In genomic region chr11:2256293-2256913, GRCh38 we compare ENCODE assay signal across 26 cellular contexts. TPM values are rescaled to one million over a fixed set of nuclear protein-coding genes. Genes with fewer than 3 reads are reported as not detected.
A peak's percentile ranks its signal among the peaks of the same experiment; 100 is the strongest.
DNase-seq lines count a peak whose midpoint lies in the region; ATAC-seq and TF ChIP-seq lines count a peak whose summit lies in the region.
"Had no signal": no experiment of that assay in that cellular context is flagged by ENCODE, and none has a peak within 500 bp of the region (broad histone marks: within the 10 kb centered on the region; RNA-seq: fewer than 3 reads in every experiment).

No MANE protein-coding gene starts in this region.

- intact Hi-C loops in activated T-helper 2 cell treated with anti-CD3 and anti-CD28 coated beads, Interferon-gamma antibody, Interleukin-2, Interleukin-4, amounts not matched to agents 10 μg/mL and 5 μg/mL and 100 μg/mL, durations not matched to agents 14 hours and 24 hours and 36 hours (cut with micrococcal nuclease) = no loop called here

- TF ChIP-seq CTCF in hepatocyte (IDR thresholded peaks at IDR 0.05; ENCODE audit: poor library complexity) (no peak), suprapubic skin (IDR thresholded peaks at IDR 0.05) (no peak)

- no peak for ATAC-seq in natural killer cell treated with Interleukin-12 subunit alpha and Interleukin-12 subunit beta and Interleukin-15 and Interleukin-18, amount 100 ng/mL, for 72 hours
- ATAC-seq: gastrocnemius medialis; stimulated activated memory B cell treated with anti-CD40 and anti-IgM and Interleukin-4, amounts not matched to agents 10 μg/mL and 1 μg/mL and 100 μg/mL, for 72 hours; T-cell had no signal

- H3K27me3 ChIP-seq in hepatocyte (no peaks in the 10 kb centered on the region), suprapubic skin (peaks cover 10% of the 10 kb centered on the region)

- no peaks in the 10 kb centered on the region for H3K9me3 Mint-ChIP-seq in activated T-helper 2 cell treated with anti-CD3 and anti-CD28 coated beads, Interferon-gamma antibody, Interleukin-2, Interleukin-4, amounts not matched to agents 10 μg/mL and 5 μg/mL and 100 μg/mL, durations not matched to agents 14 hours and 24 hours and 36 hours
- H3K9me3 Mint-ChIP-seq in natural killer cell treated with Interleukin-12 subunit alpha and Interleukin-12 subunit beta and Interleukin-15 and Interleukin-18, amount 100 ng/mL, for 72 hours = no peaks in the 10 kb centered on the region
- H3K9me3 Mint-ChIP-seq: activated naive CD4-positive, alpha-beta T cell treated with anti-CD3 and anti-CD28 coated beads, Interleukin-2, amount 50 U/mL, for 24 hours; GM23338 had no signal

- no peaks in the 10 kb centered on the region for H3K36me3 ChIP-seq in hepatocyte (replicated peaks; ENCODE audit: insufficient read depth, low read depth)
- H3K36me3 ChIP-seq in suprapubic skin = no peaks in the 10 kb centered on the region
- H3K36me3 ChIP-seq: gastrocnemius medialis, neutrophil, tibial artery had no signal

- no peaks in the 10 kb centered on the region for H3K27me3 Mint-ChIP-seq in activated T-helper 2 cell treated with anti-CD3 and anti-CD28 coated beads, Interferon-gamma antibody, Interleukin-2, Interleukin-4, amounts not matched to agents 10 μg/mL and 5 μg/mL and 100 μg/mL, durations not matched to agents 14 hours and 24 hours and 36 hours (ENCODE audit: low read depth)
- no peaks in the 10 kb centered on the region for H3K27me3 Mint-ChIP-seq in natural killer cell treated with Interleukin-12 subunit alpha and Interleukin-12 subunit beta and Interleukin-15 and Interleukin-18, amount 100 ng/mL, for 72 hours
- H3K27me3 Mint-ChIP-seq: activated naive CD4-positive, alpha-beta T cell treated with anti-CD3 and anti-CD28 coated beads, Interleukin-2, amount 50 U/mL, for 24 hours; stimulated activated memory B cell treated with anti-CD40 and anti-IgM and Interleukin-4, amounts not matched to agents 10 μg/mL and 1 μg/mL and 100 μg/mL, for 72 hours; T-cell had no signal

- no peaks in the 10 kb centered on the region for H3K9me2 ChIP-seq in hepatocyte (replicated peaks; ENCODE audit: insufficient read depth)

- no peaks in the 10 kb centered on the region for H3K9me3 ChIP-seq in hepatocyte (ENCODE audit: low read depth)
- no peaks in the 10 kb centered on the region for H3K9me3 ChIP-seq in suprapubic skin
- H3K9me3 ChIP-seq: gastrocnemius medialis, neutrophil, tibial artery had no signal

- H2AFZ ChIP-seq in hepatocyte = no peak overlapping the region
- H2AFZ ChIP-seq: GM23338 had no signal

- no peaks in the 10 kb centered on the region for H4K20me1 ChIP-seq in hepatocyte (ENCODE audit: insufficient read depth, poor library complexity, severe bottlenecking)

- no peak for TF ChIP-seq POLR2A in suprapubic skin (IDR thresholded peaks at IDR 0.05)

- H3K4me1 ChIP-seq in hepatocyte (ENCODE audit: insufficient read depth) (no peaks in the 10 kb centered on the region), suprapubic skin (peaks cover 37% of the 10 kb centered on the region)
- H3K4me1 ChIP-seq: gastrocnemius medialis had no signal

- no peaks in the 10 kb centered on the region for H3K36me3 Mint-ChIP-seq in activated T-helper 2 cell treated with anti-CD3 and anti-CD28 coated beads, Interferon-gamma antibody, Interleukin-2, Interleukin-4, amounts not matched to agents 10 μg/mL and 5 μg/mL and 100 μg/mL, durations not matched to agents 14 hours and 24 hours and 36 hours (ENCODE audit: low read depth)
- no peaks in the 10 kb centered on the region for H3K36me3 Mint-ChIP-seq in natural killer cell treated with Interleukin-12 subunit alpha and Interleukin-12 subunit beta and Interleukin-15 and Interleukin-18, amount 100 ng/mL, for 72 hours
- H3K36me3 Mint-ChIP-seq: activated naive CD4-positive, alpha-beta T cell treated with anti-CD3 and anti-CD28 coated beads, Interleukin-2, amount 50 U/mL, for 24 hours; stimulated activated memory B cell treated with anti-CD40 and anti-IgM and Interleukin-4, amounts not matched to agents 10 μg/mL and 1 μg/mL and 100 μg/mL, for 72 hours; T-cell had no signal

- H3K79me2 ChIP-seq in hepatocyte = no peaks in the 10 kb centered on the region

- H3K4me3 Mint-ChIP-seq in activated T-helper 2 cell treated with anti-CD3 and anti-CD28 coated beads, Interferon-gamma antibody, Interleukin-2, Interleukin-4, amounts not matched to agents 10 μg/mL and 5 μg/mL and 100 μg/mL, durations not matched to agents 14 hours and 24 hours and 36 hours (ENCODE audit: low read depth) = no peak overlapping the region
- no peak overlapping the region for H3K4me3 Mint-ChIP-seq in natural killer cell treated with Interleukin-12 subunit alpha and Interleukin-12 subunit beta and Interleukin-15 and Interleukin-18, amount 100 ng/mL, for 72 hours
- H3K4me3 Mint-ChIP-seq: activated naive CD4-positive, alpha-beta T cell treated with anti-CD3 and anti-CD28 coated beads, Interleukin-2, amount 50 U/mL, for 24 hours; B cell; GM23338; mesothelial cell of epicardium; stimulated activated memory B cell treated with anti-CD40 and anti-IgM and Interleukin-4, amounts not matched to agents 10 μg/mL and 1 μg/mL and 100 μg/mL, for 72 hours; T-cell had no signal

- H3K4me2 ChIP-seq in hepatocyte = no peak overlapping the region
- H3K4me2 ChIP-seq: GM23338 had no signal

- no peak overlapping the region for H3K27ac Mint-ChIP-seq in activated T-helper 2 cell treated with anti-CD3 and anti-CD28 coated beads, Interferon-gamma antibody, Interleukin-2, Interleukin-4, amounts not matched to agents 10 μg/mL and 5 μg/mL and 100 μg/mL, durations not matched to agents 14 hours and 24 hours and 36 hours
- no peak overlapping the region for H3K27ac Mint-ChIP-seq in natural killer cell treated with Interleukin-12 subunit alpha and Interleukin-12 subunit beta and Interleukin-15 and Interleukin-18, amount 100 ng/mL, for 72 hours
- H3K27ac Mint-ChIP-seq: activated naive CD4-positive, alpha-beta T cell treated with anti-CD3 and anti-CD28 coated beads, Interleukin-2, amount 50 U/mL, for 24 hours; B cell; GM23338; stimulated activated memory B cell treated with anti-CD40 and anti-IgM and Interleukin-4, amounts not matched to agents 10 μg/mL and 1 μg/mL and 100 μg/mL, for 72 hours; T-cell had no signal

- H3K4me3 ChIP-seq in hepatocyte (no peak overlapping the region), suprapubic skin (no peak overlapping the region)
- H3K4me3 ChIP-seq: gastrocnemius medialis, GM23338, tibial artery had no signal

- no peaks in the 10 kb centered on the region for H3K4me1 Mint-ChIP-seq in activated T-helper 2 cell treated with anti-CD3 and anti-CD28 coated beads, Interferon-gamma antibody, Interleukin-2, Interleukin-4, amounts not matched to agents 10 μg/mL and 5 μg/mL and 100 μg/mL, durations not matched to agents 14 hours and 24 hours and 36 hours (ENCODE audit: low read depth)
- H3K4me1 Mint-ChIP-seq in natural killer cell treated with Interleukin-12 subunit alpha and Interleukin-12 subunit beta and Interleukin-15 and Interleukin-18, amount 100 ng/mL, for 72 hours (ENCODE audit: low read depth in 2 of 2) = peaks cover 0 to 5% of the 10 kb centered on the region in 2 donors
- H3K4me1 Mint-ChIP-seq: activated naive CD4-positive, alpha-beta T cell treated with anti-CD3 and anti-CD28 coated beads, Interleukin-2, amount 50 U/mL, for 24 hours; B cell; GM23338; stimulated activated memory B cell treated with anti-CD40 and anti-IgM and Interleukin-4, amounts not matched to agents 10 μg/mL and 1 μg/mL and 100 μg/mL, for 72 hours; T-cell had no signal

- 92% methylated on average over 14 of the region's 14 CpGs for WGBS in hepatocyte (ENCODE audit: low lambda C conversion rate, missing lambda C conversion rate)
- WGBS in suprapubic skin = 65% methylated on average over 8 of the region's 14 CpGs

- DNase-seq in DMS79 treated with DMSO at 0.1 percent for 48 hours (lab: John Stamatoyannopoulos, UW) (peak; percentile 59), DMS79 (lab: John Stamatoyannopoulos, UW) (no peak), hepatocyte (ENCODE audit: low spot score) (peak; percentile 3), suprapubic skin (ENCODE audit: low spot score in 2 of 2) (peak in 1 of 2 donors; percentile 40), mesenteric fat pad (ENCODE audit: low spot score) (no peak), GF-D8 (lab: John Stamatoyannopoulos, UW) (no peak)
- peak; percentile 7 for DNase-seq in activated T-helper 2 cell treated with anti-CD3 and anti-CD28 coated beads, Interferon-gamma antibody, Interleukin-2, Interleukin-4, amounts not matched to agents 10 μg/mL and 5 μg/mL and 100 μg/mL, durations not matched to agents 14 hours and 24 hours and 36 hours (ENCODE audit: low spot score)
- no peak for DNase-seq in natural killer cell treated with Interleukin-12 subunit alpha and Interleukin-12 subunit beta and Interleukin-15 and Interleukin-18, amount 100 ng/mL, for 72 hours (ENCODE audit: low spot score)
- DNase-seq: 8988T; activated CD4-positive, alpha-beta T cell treated with anti-CD3 and anti-CD28 coated beads, Interleukin-2, amount 50 U/mL, for 48 hours; gastrocnemius medialis; Kasumi-1; NCI-H1105; NCI-H2107; retina; SIG-M5; stimulated activated CD4-positive, alpha-beta T cell treated with anti-CD3 and anti-CD28 coated beads, Interleukin-15, amount 100 ng/mL, for 24 hours; T-cell had no signal

- TF ChIP-seq EP300 in suprapubic skin (IDR thresholded peaks at IDR 0.05) = no peak

- no peak overlapping the region for H3K27ac ChIP-seq in hepatocyte
- peak overlapping the region; percentile 90 for H3K27ac ChIP-seq in suprapubic skin
- H3K27ac ChIP-seq: gastrocnemius medialis, neutrophil, tibial artery had no signal

RNA-seq across cellular contexts. Expression of gene ASCL2, which starts 14.0 kb away (rescaled TPM):
- total RNA-seq in activated T-helper 2 cell treated with anti-CD3 and anti-CD28 coated beads, Interferon-gamma antibody, Interleukin-2, Interleukin-4, amounts not matched to agents 10 μg/mL and 5 μg/mL and 100 μg/mL, durations not matched to agents 14 hours and 24 hours and 36 hours = 0.23 and 0.25 TPM in 2 replicates
- 3.3 and 5.6 TPM in 2 replicates for total RNA-seq in hepatocyte
- 5.8 and 7.9 TPM in 2 replicates for polyA plus RNA-seq in hepatocyte
- total RNA-seq in suprapubic skin = 10 to 100 TPM; 11.4 to 18.0 (median 15.9) TPM
- total RNA-seq in mesenteric fat pad = 0.64 TPM
- 1 to 10 TPM; 2.5 to 5.3 TPM for total RNA-seq in natural killer cell treated with Interleukin-12 subunit alpha and Interleukin-12 subunit beta and Interleukin-15 and Interleukin-18, amount 100 ng/mL, for 72 hours
- total RNA-seq: gastrocnemius medialis, HT1080 had no signal

RNA-seq across cellular contexts. Expression of gene C11orf21, which starts 45.3 kb away (rescaled TPM):
- total RNA-seq in activated T-helper 2 cell treated with anti-CD3 and anti-CD28 coated beads, Interferon-gamma antibody, Interleukin-2, Interleukin-4, amounts not matched to agents 10 μg/mL and 5 μg/mL and 100 μg/mL, durations not matched to agents 14 hours and 24 hours and 36 hours = 3.1 and 3.4 TPM in 2 replicates
- total RNA-seq in hepatocyte = 0.17 TPM in 1 of 2 replicates, not detected in the other
- polyA plus RNA-seq in hepatocyte = 0.43 and 0.68 TPM in 2 replicates
- 1 to 10 TPM in 2 of 4 donors, not detected in 2; 1.2 to 2.5 TPM for total RNA-seq in suprapubic skin
- total RNA-seq in mesenteric fat pad = 1.0 TPM
- total RNA-seq in natural killer cell treated with Interleukin-12 subunit alpha and Interleukin-12 subunit beta and Interleukin-15 and Interleukin-18, amount 100 ng/mL, for 72 hours = 1 to 10 TPM; 7.2 to 7.6 TPM
- total RNA-seq: GM23338 had no signal
- polyA plus RNA-seq: GM23338 had no signal

RNA-seq across cellular contexts. Expression of gene TSPAN32, which starts 45.4 kb away (rescaled TPM):
- total RNA-seq in activated T-helper 2 cell treated with anti-CD3 and anti-CD28 coated beads, Interferon-gamma antibody, Interleukin-2, Interleukin-4, amounts not matched to agents 10 μg/mL and 5 μg/mL and 100 μg/mL, durations not matched to agents 14 hours and 24 hours and 36 hours = 4.6 and 4.8 TPM in 2 replicates
- 1.5 and 5.0 TPM in 2 replicates for total RNA-seq in hepatocyte
- polyA plus RNA-seq in hepatocyte = 4.8 and 7.0 TPM in 2 replicates
- total RNA-seq in suprapubic skin = 1 to 10 TPM in 1 of 4 donors, under 1 TPM in 1, not detected in 2; 0.26 to 4.3 TPM
- total RNA-seq in mesenteric fat pad = 1.3 TPM
- total RNA-seq in natural killer cell treated with Interleukin-12 subunit alpha and Interleukin-12 subunit beta and Interleukin-15 and Interleukin-18, amount 100 ng/mL, for 72 hours = 1 to 10 TPM; 4.3 to 9.9 TPM
- total RNA-seq: gastrocnemius medialis, GM23338 had no signal
- polyA plus RNA-seq: GM23338 had no signal

Comparison
In these comparisons a context has a peak if more than half of its experiments do, and no peak if none do; other contexts are left out.
1. DNase-seq: peak in DMS79 treated with DMSO at 0.1 percent for 48 hours (single experiment), activated T-helper 2 cell treated with anti-CD3 and anti-CD28 coated beads, Interferon-gamma antibody, Interleukin-2, Interleukin-4, amounts not matched to agents 10 μg/mL and 5 μg/mL and 100 μg/mL, durations not matched to agents 14 hours and 24 hours and 36 hours (single experiment) and hepatocyte (single experiment); none in DMS79 (single experiment), mesenteric fat pad (single experiment), natural killer cell treated with Interleukin-12 subunit alpha and Interleukin-12 subunit beta and Interleukin-15 and Interleukin-18, amount 100 ng/mL, for 72 hours (single experiment) and GF-D8 (single experiment).